In the genomic region with DNA sequence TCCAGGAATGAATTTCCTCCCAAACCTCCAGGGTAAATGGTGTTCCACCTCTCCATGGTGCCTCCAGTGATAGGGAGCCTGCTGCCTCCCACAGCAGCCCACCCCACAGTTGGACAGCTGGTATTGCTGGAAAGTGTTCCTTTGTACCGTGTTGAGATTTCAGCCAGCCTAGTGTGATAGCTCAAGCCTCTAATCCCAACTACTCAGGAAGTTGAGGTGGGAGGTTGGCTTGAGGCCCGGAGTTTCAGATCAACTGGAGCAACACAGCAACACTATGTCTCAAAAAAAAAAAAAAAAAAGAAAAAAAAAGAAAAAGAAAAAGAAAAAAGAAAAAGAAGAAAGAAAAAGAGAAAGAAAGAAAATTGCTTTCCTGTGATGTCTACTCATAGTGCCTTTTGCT, we compare ENCODE assay signal across 21 cellular contexts.
A peak's percentile ranks its signal among the peaks of the same experiment; 100 is the strongest.
DNase-seq lines count a peak whose midpoint lies in the region; ATAC-seq and TF ChIP-seq lines count a peak whose summit lies in the region.
"Had no signal": no experiment of that assay in that cellular context is flagged by ENCODE, and none has a peak within 500 bp of the region (broad histone marks: within the 10 kb centered on the region; RNA-seq: fewer than 3 reads in every experiment).

No MANE protein-coding gene starts in this region.

- no peak for ATAC-seq in HG03460 (IDR thresholded peaks at IDR 0.05; ENCODE audit: unreplicated experiment)
- ATAC-seq: GM12878 had no signal

- CTCF ChIA-PET in CD4-positive, alpha-beta memory T cell (lab: Charles Lee; ENCODE audit: partially characterized antibody): no interaction called here

- H3K27ac ChIP-seq in CD4-positive, alpha-beta memory T cell (ENCODE audit: low read depth, low read length): no peak overlapping the region
- H3K27ac ChIP-seq: BLaER1 treated with 17β-estradiol and CSF1 and Interleukin-3, amounts not matched to agents 10 nM and 100 nM; C4-2B had no signal

- DNase-seq in HT1080 (ENCODE audit: low read depth): peak; percentile 8
- DNase-seq in fibroblast of pulmonary artery (ENCODE audit: low read depth): peak; percentile 3
- no peak for DNase-seq in CD4-positive, alpha-beta memory T cell
- DNase-seq in stimulated activated CD4-positive, alpha-beta T cell treated with anti-CD3 and anti-CD28 coated beads, Interleukin-4, amount 100 ng/mL, for 1 hour: no peak
- DNase-seq: 8988T; AML-193; CD4-positive, alpha-beta T cell; CD8-positive, alpha-beta memory T cell; COR-L47; DMS 273 treated with DMSO at 0.1 percent for 48 hours; DMS153; DMS53; DMS79; DND-41; EL; GDM1 had no signal

- peaks cover 31 to 32% of the 10 kb centered on the region in 2 donors for H3K27me3 Mint-ChIP-seq in CD4-positive, alpha-beta memory T cell

- intact Hi-C loops in CD4-positive, alpha-beta memory T cell (cut with micrococcal nuclease): no loop called here

- H3K27ac Mint-ChIP-seq in CD4-positive, alpha-beta memory T cell: no peak overlapping the region
- H3K27ac Mint-ChIP-seq: B cell; CD4-positive, alpha-beta T cell; CD8-positive, alpha-beta memory T cell had no signal

- no peaks in the 10 kb centered on the region for H3K36me3 ChIP-seq in CD4-positive, alpha-beta memory T cell (ENCODE audit: insufficient read depth, low read length)
- H3K36me3 ChIP-seq: BLaER1 treated with 17β-estradiol and CSF1 and Interleukin-3, amounts not matched to agents 10 nM and 100 nM had no signal

- POLR2A ChIA-PET in CD4-positive, alpha-beta memory T cell (lab: Charles Lee; ENCODE audit: partially characterized antibody): no interaction called here

- TF ChIP-seq CTCF in fibroblast of pulmonary artery (IDR thresholded peaks at IDR 0.05; ENCODE audit: low read length, missing control alignments): no peak

- no peaks in the 10 kb centered on the region for H3K9me3 ChIP-seq in CD4-positive, alpha-beta memory T cell (ENCODE audit: control insufficient read depth in 1 of 2, low read length in 2 of 2)
- H3K9me3 ChIP-seq: BLaER1 treated with 17β-estradiol and CSF1 and Interleukin-3, amounts not matched to agents 10 nM and 100 nM had no signal

- H3K4me1 Mint-ChIP-seq in CD4-positive, alpha-beta memory T cell: no peaks in the 10 kb centered on the region
- H3K4me1 Mint-ChIP-seq: B cell; CD8-positive, alpha-beta memory T cell had no signal

- no peak overlapping the region for H3K4me3 ChIP-seq in fibroblast of pulmonary artery (replicated peaks; ENCODE audit: low read depth, low read length)
- no peak overlapping the region for H3K4me3 ChIP-seq in CD4-positive, alpha-beta memory T cell (ENCODE audit: low read length in 2 of 2)
- H3K4me3 ChIP-seq: BLaER1 treated with 17β-estradiol and CSF1 and Interleukin-3, amounts not matched to agents 10 nM and 100 nM; GM12878 had no signal

- no peaks in the 10 kb centered on the region for H3K36me3 Mint-ChIP-seq in CD4-positive, alpha-beta memory T cell
- H3K36me3 Mint-ChIP-seq: CD8-positive, alpha-beta memory T cell had no signal

- no peaks in the 10 kb centered on the region for H3K4me1 ChIP-seq in CD4-positive, alpha-beta memory T cell (ENCODE audit: insufficient read depth, low read length)
- H3K4me1 ChIP-seq: BLaER1 treated with 17β-estradiol and CSF1 and Interleukin-3, amounts not matched to agents 10 nM and 100 nM had no signal

- peaks cover 0 to 1% (median 0%) of the 10 kb centered on the region in 8 donors for H3K9me3 Mint-ChIP-seq in CD4-positive, alpha-beta memory T cell
- H3K9me3 Mint-ChIP-seq: CD4-positive, alpha-beta T cell; CD8-positive, alpha-beta memory T cell had no signal

- no peak overlapping the region for H3K4me3 Mint-ChIP-seq in CD4-positive, alpha-beta memory T cell
- H3K4me3 Mint-ChIP-seq: B cell; CD4-positive, alpha-beta T cell; CD8-positive, alpha-beta memory T cell had no signal

- H3K27me3 ChIP-seq in CD4-positive, alpha-beta memory T cell (ENCODE audit: insufficient read depth, low read length): no peaks in the 10 kb centered on the region
- H3K27me3 ChIP-seq: BLaER1 treated with 17β-estradiol and CSF1 and Interleukin-3, amounts not matched to agents 10 nM and 100 nM had no signal

Comparison
In these comparisons a context has a peak if more than half of its experiments do, and no peak if none do; other contexts are left out.
1. DNase-seq: peak in HT1080 (single experiment) and fibroblast of pulmonary artery (single experiment); none in CD4-positive, alpha-beta memory T cell (0 of 5) and stimulated activated CD4-positive, alpha-beta T cell treated with anti-CD3 and anti-CD28 coated beads, Interleukin-4, amount 100 ng/mL, for 1 hour (single experiment).